Comparison of ENCODE assay signal across 19 cellular contexts in genomic region chr3:77189258-77189657, GRCh38.
DNase-seq lines count a peak whose midpoint lies in the region; ATAC-seq, FAIRE-seq and TF ChIP-seq lines count a peak whose summit lies in the region.
"Had no signal": no experiment of that assay in that cellular context is flagged by ENCODE, and none has a peak within 500 bp of the region (broad histone marks: within the 10 kb centered on the region; RNA-seq: fewer than 3 reads in every experiment).

No MANE protein-coding gene starts in this region.

- no peaks in the 10 kb centered on the region for H3K27me3 ChIP-seq in OCI-LY3 (ENCODE audit: low read depth, low read length)
- H3K27me3 ChIP-seq: BLaER1 had no signal

- DNase-seq in D721Med (ENCODE audit: insufficient read length, low spot score) (no peak), neural crest cell (ENCODE audit: low read depth, low spot score) (no peak), LoVo (ENCODE audit: low spot score) (no peak), MCF 10A (ENCODE audit: unreplicated experiment) (no peak)
- DNase-seq: CD4-positive, alpha-beta memory T cell; DMS79 treated with DMSO at 0.1 percent for 48 hours; GF-D8; GOT3; H7; IMR-90 had no signal

- H3K4me3 Mint-ChIP-seq in neural crest cell = no peak overlapping the region
- no peak overlapping the region for H3K4me3 Mint-ChIP-seq in MCF 10A (ENCODE audit: unreplicated experiment)
- H3K4me3 Mint-ChIP-seq: CD14-positive monocyte; CD4-positive, alpha-beta memory T cell had no signal

- H3K27ac Mint-ChIP-seq in neural crest cell (ENCODE audit: unreplicated experiment) (peak overlapping the region; percentile 12), MCF 10A (ENCODE audit: low read depth, unreplicated experiment) (no peak overlapping the region)
- H3K27ac Mint-ChIP-seq: CD14-positive monocyte; CD4-positive, alpha-beta memory T cell had no signal

- no peak overlapping the region for H3K9ac ChIP-seq in OCI-LY3 (ENCODE audit: low read length)
- H3K9ac ChIP-seq: BLaER1 had no signal

- no peak for TF ChIP-seq CTCF in D721Med (IDR thresholded peaks at IDR 0.05; ENCODE audit: insufficient read depth, missing control alignments)
- no peak for TF ChIP-seq CTCF in OCI-LY3 (IDR thresholded peaks at IDR 0.05; ENCODE audit: low read depth, low read length)
- TF ChIP-seq CTCF in neural crest cell (conservative IDR thresholded peaks at IDR 0.05) = no peak
- TF ChIP-seq CTCF in MCF 10A (IDR thresholded peaks at IDR 0.05; ENCODE audit: unreplicated experiment) = no peak

- H3K4me3 ChIP-seq in OCI-LY3 (ENCODE audit: low read length) = no peak overlapping the region
- H3K4me3 ChIP-seq: BLaER1 had no signal

- H3K9me3 ChIP-seq in OCI-LY3 (ENCODE audit: insufficient read depth, low read length) = peaks cover 6% of the 10 kb centered on the region; the same call in 1 of the 2 replicates
- H3K9me3 ChIP-seq: BLaER1 had no signal

- H3K27me3 Mint-ChIP-seq in neural crest cell (ENCODE audit: low read depth) = no peaks in the 10 kb centered on the region
- H3K27me3 Mint-ChIP-seq in MCF 10A (ENCODE audit: insufficient read depth, unreplicated experiment) = peaks cover 57% of the 10 kb centered on the region
- H3K27me3 Mint-ChIP-seq: CD4-positive, alpha-beta memory T cell had no signal

- H3K27ac ChIP-seq in OCI-LY3 (ENCODE audit: low read length) = no peak overlapping the region
- H3K27ac ChIP-seq: 22Rv1, BLaER1, HL-60 had no signal

- no peaks in the 10 kb centered on the region for H4K20me1 ChIP-seq in OCI-LY3 (ENCODE audit: insufficient read depth, low read length)
- H4K20me1 ChIP-seq: BLaER1 had no signal

- BruUV-seq in MCF 10A (replicated peaks; lab: Mats Ljungman, UMichigan) = no TSS peak

- H3K36me3 Mint-ChIP-seq in neural crest cell (ENCODE audit: low read depth) = no peaks in the 10 kb centered on the region
- H3K36me3 Mint-ChIP-seq in MCF 10A (ENCODE audit: insufficient read depth, unreplicated experiment) = no peaks in the 10 kb centered on the region
- H3K36me3 Mint-ChIP-seq: CD14-positive monocyte; CD4-positive, alpha-beta memory T cell had no signal

- intact Hi-C loops in MCF 10A (cut with micrococcal nuclease) = no loop called here

- peak overlapping the region; percentile 43; the same call in 1 of the 2 replicates for H3K4me2 ChIP-seq in OCI-LY3 (ENCODE audit: low read length)
- H3K4me2 ChIP-seq: BLaER1 had no signal

- H3K4me1 Mint-ChIP-seq in neural crest cell (peaks cover 5% of the 10 kb centered on the region), MCF 10A (ENCODE audit: insufficient read depth, unreplicated experiment) (no peaks in the 10 kb centered on the region)
- H3K4me1 Mint-ChIP-seq: CD4-positive, alpha-beta memory T cell had no signal

- no peak for ATAC-seq in GM21528 (IDR thresholded peaks at IDR 0.05; ENCODE audit: low FRiP score, unreplicated experiment)
- ATAC-seq: HCT116 had no signal

- H3K36me3 ChIP-seq in OCI-LY3 (replicated peaks; ENCODE audit: low read depth, low read length) = no peaks in the 10 kb centered on the region
- H3K36me3 ChIP-seq: BLaER1 had no signal

- H3K4me1 ChIP-seq in OCI-LY3 (ENCODE audit: low read length) = peaks cover 21% of the 10 kb centered on the region
- H3K4me1 ChIP-seq: BLaER1 had no signal

- no peaks in the 10 kb centered on the region for H3K79me2 ChIP-seq in OCI-LY3 (ENCODE audit: low read length)

- FAIRE-seq in D721Med (lab: Jason Lieb, UNC) (peak; percentile 89), islet of Langerhans (lab: Jason Lieb, UNC) (peak; percentile 86)
- FAIRE-seq: HTR-8/SVneo had no signal

- CTCF ChIA-PET in MCF 10A (lab: Yijun Ruan, JAX) = no interaction called here

- no peaks in the 10 kb centered on the region for H3K9me3 Mint-ChIP-seq in neural crest cell
- no peaks in the 10 kb centered on the region for H3K9me3 Mint-ChIP-seq in MCF 10A (ENCODE audit: unreplicated experiment)

- 0 out of 2 replicates have a peak overlapping the region, but pooled peaks have one; percentile 29 for H2AFZ ChIP-seq in OCI-LY3 (ENCODE audit: low read depth, low read length)

- POLR2A ChIA-PET in MCF 10A (lab: Yijun Ruan, JAX) = no interaction called here
